ENCODE assay signal across 27 cellular contexts in the genomic region with DNA sequence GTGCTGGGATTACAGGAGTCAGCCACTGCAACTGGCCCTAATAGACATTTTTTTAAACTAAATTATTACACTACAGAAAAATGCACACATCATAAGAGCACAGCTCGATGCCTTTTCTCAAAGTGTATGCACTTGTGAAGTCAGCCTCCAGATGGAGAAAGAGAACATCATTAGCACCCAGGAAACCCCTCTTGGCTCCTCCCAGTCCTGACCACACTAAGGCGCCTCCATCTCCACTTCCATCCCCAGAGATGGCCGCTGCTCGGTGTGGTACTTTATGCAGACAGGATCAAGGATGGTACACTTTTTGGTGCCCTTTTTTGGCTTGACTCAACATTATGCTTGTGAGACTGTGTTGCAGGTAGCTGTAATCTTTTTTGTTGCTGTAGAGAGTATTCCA. TPM values are rescaled to one million over a fixed set of nuclear protein-coding genes. Genes with fewer than 3 reads are reported as not detected.
DNase-seq lines count a peak whose midpoint lies in the region; ATAC-seq, FAIRE-seq and TF ChIP-seq lines count a peak whose summit lies in the region.
"Had no signal": no experiment of that assay in that cellular context is flagged by ENCODE, and none has a peak within 500 bp of the region (broad histone marks: within the 10 kb centered on the region; RNA-seq: fewer than 3 reads in every experiment).

No MANE protein-coding gene starts in this region.

- H3K79me2 ChIP-seq in GM12878 (ENCODE audit: control insufficient read depth, insufficient read depth, low read length), result no peaks in the 10 kb centered on the region

- RAD21 ChIA-PET in GM12878 (lab: Charles Lee; ENCODE audit: unreplicated experiment), result no interaction called here

- no peak overlapping the region for H3K4me3 ChIP-seq in GM12878
- H3K4me3 ChIP-seq in CD8-positive, alpha-beta memory T cell (ENCODE audit: low read length), result no peak overlapping the region
- H3K4me3 ChIP-seq: Peyer's patch had no signal

- no peaks in the 10 kb centered on the region for H3K9me3 ChIP-seq in GM12878 (replicated peaks; ENCODE audit: control insufficient read depth, insufficient read depth, low read length)
- H3K9me3 ChIP-seq in CD8-positive, alpha-beta memory T cell (ENCODE audit: low read length), result no peaks in the 10 kb centered on the region
- H3K9me3 ChIP-seq: Peyer's patch had no signal

- intact Hi-C loops in GM12878 (cut with micrococcal nuclease; ENCODE audit: unreplicated experiment), result no loop called here
- intact Hi-C loops in posterior vena cava (cut with DNase I), result no loop called here

- 73% methylated on average over 4 of the region's 4 CpGs for WGBS in GM12878 (ENCODE audit: insufficient coverage, insufficient replicate concordance, low lambda C conversion rate, missing lambda C conversion rate)

- 0 out of 3 replicates have a peak, but pooled peaks have one; percentile 31 for ATAC-seq in GM12878
- no peak for ATAC-seq in HG03159 (IDR thresholded peaks at IDR 0.05; ENCODE audit: unreplicated experiment)
- ATAC-seq: activated CD4-positive, CD25-positive, alpha-beta regulatory T cell treated with anti-CD3 and anti-CD28 coated beads, Interleukin-2, amount 50 U/mL, for 24 hours; activated naive CD4-positive, alpha-beta T cell treated with anti-CD3 and anti-CD28 coated beads, Interleukin-2, amount 50 U/mL, for 72 hours; activated T-helper 17 cell treated with anti-CD3 and anti-CD28 coated beads, Interleukin-2, amount 50 U/mL, for 72 hours; left lobe of liver; sciatic nerve; stimulated activated naive B cell treated with anti-CD40 and anti-IgM and Interleukin-4, amounts not matched to agents 10 μg/mL and 1 μg/mL and 100 μg/mL, for 72 hours had no signal

- no peaks in the 10 kb centered on the region for H3K36me3 Mint-ChIP-seq in CD8-positive, alpha-beta memory T cell
- H3K36me3 Mint-ChIP-seq: immature natural killer cell; memory B cell; stimulated activated naive B cell treated with anti-CD40 and anti-IgM and Interleukin-4, amounts not matched to agents 10 μg/mL and 1 μg/mL and 100 μg/mL, for 72 hours had no signal

- no peak for TF ChIP-seq EP300 in GM12878 (IDR thresholded peaks at IDR 0.05; ENCODE audit: borderline replicate concordance in 1 of 2, control insufficient read depth in 1 of 2, low read depth in 2 of 2, low read length in 2 of 2)

- CTCF ChIA-PET in GM12878 (lab: Yijun Ruan, JAX), result interaction anchor here (1.5 to 3.7 kb wide), 3 partner anchors 32 to 278 kb away, joined by 4 to 20 read pairs (median 13); no protein-coding TSS in a partner anchor
- CTCF ChIA-PET in CD8-positive, alpha-beta memory T cell (lab: Charles Lee), result interaction anchor here (1.0 to 2.5 kb wide), 2 partner anchors 251 kb away, joined by 3 to 9 read pairs; no protein-coding TSS in a partner anchor

- no peaks in the 10 kb centered on the region for H3K4me1 ChIP-seq in GM12878 (ENCODE audit: control insufficient read depth, insufficient read depth, low read length)
- no peaks in the 10 kb centered on the region for H3K4me1 ChIP-seq in CD8-positive, alpha-beta memory T cell (ENCODE audit: insufficient read depth, low read length)

- SMC1A ChIA-PET in GM12878 (lab: Charles Lee; ENCODE audit: uncharacterized antibody, unreplicated experiment), result interaction anchor here (0.6 kb wide), 1 partner anchor 85 kb away, joined by 3 read pairs; no protein-coding TSS in a partner anchor

- POLR2A ChIA-PET in GM12878 (lab: Charles Lee), result interaction anchor here (0.6 to 0.8 kb wide), 2 partner anchors 168 to 252 kb away, joined by 3 read pairs; no protein-coding TSS in a partner anchor
- POLR2A ChIA-PET in CD8-positive, alpha-beta memory T cell (lab: Charles Lee), result no interaction called here

- DNase-seq in ELR (ENCODE audit: low read depth), result peak; percentile 32
- DNase-seq in Kasumi-1 (lab: John Stamatoyannopoulos, UW), result peak; percentile 19 to 20
- no peak for DNase-seq in GM12878 (ENCODE audit: low read depth, low spot score)
- DNase-seq in posterior vena cava (ENCODE audit: low spot score), result peak; percentile 4
- DNase-seq in dedifferentiated amniotic fluid mesenchymal stem cell (ENCODE audit: extremely low spot score), result no peak
- no peak for DNase-seq in CD8-positive, alpha-beta memory T cell
- DNase-seq: activated CD4-positive, alpha-beta memory T cell treated with anti-CD3 and anti-CD28 coated beads, Interleukin-2, amount 10 ng/mL, durations not matched to agents 7 days and 5 days; caudate nucleus; hypothalamus; immature natural killer cell; KBM-7; NCI-H146; NCI-H2107; Peyer's patch; SIG-M5; stimulated activated naive B cell treated with anti-CD40 and anti-IgM and Interleukin-4, amounts not matched to agents 10 μg/mL and 1 μg/mL and 100 μg/mL, for 72 hours; T-helper 1 cell had no signal

- H3K9me3 Mint-ChIP-seq in CD8-positive, alpha-beta memory T cell, result no peaks in the 10 kb centered on the region
- H3K9me3 Mint-ChIP-seq: activated CD4-positive, alpha-beta memory T cell treated with anti-CD3 and anti-CD28 coated beads, Interleukin-2, amount 10 ng/mL, durations not matched to agents 7 days and 5 days; activated naive CD4-positive, alpha-beta T cell treated with anti-CD3 and anti-CD28 coated beads, Interleukin-2, amount 50 U/mL, for 72 hours; activated T-helper 17 cell treated with anti-CD3 and anti-CD28 coated beads, Interleukin-2, amount 50 U/mL, for 72 hours; immature natural killer cell; memory B cell; neural crest cell; stimulated activated naive B cell treated with anti-CD40 and anti-IgM and Interleukin-4, amounts not matched to agents 10 μg/mL and 1 μg/mL and 100 μg/mL, for 72 hours had no signal

- no peak for TF ChIP-seq RAD21 in GM12878 (IDR thresholded peaks at IDR 0.05; ENCODE audit: insufficient read depth, low read depth, low read length)

- no peaks in the 10 kb centered on the region for H4K20me1 ChIP-seq in GM12878 (ENCODE audit: control insufficient read depth, insufficient read depth)

- BruUV-seq in GM12878 (replicated peaks; lab: Mats Ljungman, UMichigan), result no TSS peak

- H3K36me3 ChIP-seq in GM12878 (ENCODE audit: control insufficient read depth in 2 of 2, insufficient read depth in 2 of 2, low read length in 1 of 2), result peaks cover 0 to 15% of the 10 kb centered on the region in 2 experiments; a peak in 2 of 4 replicates
- H3K36me3 ChIP-seq in CD8-positive, alpha-beta memory T cell (ENCODE audit: insufficient read depth, low read length), result no peaks in the 10 kb centered on the region
- H3K36me3 ChIP-seq: Peyer's patch had no signal

- no peak for FAIRE-seq in GM12878 (lab: Jason Lieb, UNC)
- FAIRE-seq: D721Med had no signal

- TF ChIP-seq CTCF in GM12878 (IDR thresholded peaks at IDR 0.05 in 2 of 3, conservative IDR thresholded peaks at IDR 0.05 in 1 of 3; ENCODE audit: control insufficient read depth in 2 of 3, extremely low read depth in 1 of 3, insufficient read depth in 1 of 3, low read depth in 3 of 3, low read length in 3 of 3), result no peak

- peak overlapping the region in 1 of 8 donors; percentile 47 for H3K27ac Mint-ChIP-seq in CD8-positive, alpha-beta memory T cell
- H3K27ac Mint-ChIP-seq: activated CD4-positive, alpha-beta memory T cell treated with anti-CD3 and anti-CD28 coated beads, Interleukin-2, amount 10 ng/mL, durations not matched to agents 7 days and 5 days; activated naive CD4-positive, alpha-beta T cell treated with anti-CD3 and anti-CD28 coated beads, Interleukin-2, amount 50 U/mL, for 72 hours; activated T-helper 17 cell treated with anti-CD3 and anti-CD28 coated beads, Interleukin-2, amount 50 U/mL, for 72 hours; immature natural killer cell; memory B cell; progenitor cell of endocrine pancreas; stimulated activated naive B cell treated with anti-CD40 and anti-IgM and Interleukin-4, amounts not matched to agents 10 μg/mL and 1 μg/mL and 100 μg/mL, for 72 hours had no signal

- H3K9ac ChIP-seq in GM12878 (ENCODE audit: control insufficient read depth, insufficient read depth, low read length), result no peak overlapping the region

- H3K4me3 Mint-ChIP-seq in CD8-positive, alpha-beta memory T cell, result no peak overlapping the region
- H3K4me3 Mint-ChIP-seq: activated CD4-positive, alpha-beta memory T cell treated with anti-CD3 and anti-CD28 coated beads, Interleukin-2, amount 10 ng/mL, durations not matched to agents 7 days and 5 days; activated T-helper 17 cell treated with anti-CD3 and anti-CD28 coated beads, Interleukin-2, amount 50 U/mL, for 72 hours; immature natural killer cell; memory B cell; neural crest cell; stimulated activated naive B cell treated with anti-CD40 and anti-IgM and Interleukin-4, amounts not matched to agents 10 μg/mL and 1 μg/mL and 100 μg/mL, for 72 hours had no signal

- H3K27me3 Mint-ChIP-seq in CD8-positive, alpha-beta memory T cell, result no peaks in the 10 kb centered on the region
- H3K27me3 Mint-ChIP-seq: activated CD4-positive, alpha-beta memory T cell treated with anti-CD3 and anti-CD28 coated beads, Interleukin-2, amount 10 ng/mL, durations not matched to agents 7 days and 5 days; activated T-helper 17 cell treated with anti-CD3 and anti-CD28 coated beads, Interleukin-2, amount 50 U/mL, for 72 hours; memory B cell; progenitor cell of endocrine pancreas; stimulated activated naive B cell treated with anti-CD40 and anti-IgM and Interleukin-4, amounts not matched to agents 10 μg/mL and 1 μg/mL and 100 μg/mL, for 72 hours had no signal

- no peak for TF ChIP-seq POLR2A in GM12878 (IDR thresholded peaks at IDR 0.05; ENCODE audit: low read depth, low read length)

- no peak overlapping the region for H3K4me2 ChIP-seq in GM12878 (ENCODE audit: control insufficient read depth, insufficient read depth)

- in situ Hi-C loops in GM12878 (cut with MboI), result no loop called here

- no peak overlapping the region for H3K27ac ChIP-seq in GM12878 (ENCODE audit: control insufficient read depth, insufficient read depth)
- no peak overlapping the region for H3K27ac ChIP-seq in CD8-positive, alpha-beta memory T cell (ENCODE audit: low read depth, low read length)
- H3K27ac ChIP-seq: Peyer's patch had no signal

- no peak overlapping the region for H2AFZ ChIP-seq in GM12878 (ENCODE audit: control insufficient read depth, low read depth, low read length)

- peaks cover 3 to 9% (median 4%) of the 10 kb centered on the region in 3 donors for H3K4me1 Mint-ChIP-seq in CD8-positive, alpha-beta memory T cell
- H3K4me1 Mint-ChIP-seq: activated T-helper 17 cell treated with anti-CD3 and anti-CD28 coated beads, Interleukin-2, amount 50 U/mL, for 72 hours; stimulated activated naive B cell treated with anti-CD40 and anti-IgM and Interleukin-4, amounts not matched to agents 10 μg/mL and 1 μg/mL and 100 μg/mL, for 72 hours had no signal

- no peaks in the 10 kb centered on the region for H3K27me3 ChIP-seq in GM12878 (replicated peaks in 1 of 2; ENCODE audit: control insufficient read depth in 2 of 2, insufficient read depth in 2 of 2, low read length in 1 of 2)
- no peaks in the 10 kb centered on the region for H3K27me3 ChIP-seq in CD8-positive, alpha-beta memory T cell (ENCODE audit: insufficient read depth, low read length, poor library complexity, severe bottlenecking)
- H3K27me3 ChIP-seq: Peyer's patch had no signal

RNA-seq across cellular contexts. Expression of gene RRM2, which starts 34.8 kb away (rescaled TPM):
- 77.7 and 79.7 TPM in 2 replicates for total RNA-seq in GM12878 (2013; cell fraction: nucleolus; rRNA removed)
- 146 and 155 TPM in 2 replicates for total RNA-seq in GM12878 (2014; rRNA removed)
- total RNA-seq in GM12878 (2014; rRNA removed; fragmentation: Illumina TruSeq; extraction: Trizol), result 122 and 130 TPM in 2 replicates
- total RNA-seq in GM12878 (2021), result 231 and 270 TPM in 2 replicates
- 84.7 TPM for polyA plus RNA-seq in GM12878 (2011; ENCODE audit: low read depth)
- polyA plus RNA-seq in GM12878 (2011; rRNA removed), result 107 and 115 TPM in 2 replicates
- polyA plus RNA-seq in GM12878 (2011; cell fraction: cytosol; rRNA removed), result 65.3 and 137 TPM in 2 replicates
- polyA plus RNA-seq in GM12878 (2011; cell fraction: nucleus; rRNA removed), result 94.8 and 222 TPM in 2 replicates
- polyA plus RNA-seq in GM12878 (2012), result 116 and 143 TPM in 2 replicates
- 163 and 186 TPM in 2 replicates for polyA plus RNA-seq in GM12878 (2014; fragmentation: Illumina TruSeq; extraction: Trizol)
- polyA plus RNA-seq in GM12878 (2014; fragmentation: Nextera tagmentation; extraction: Ambion mirVana), result 10 to 100 TPM; 54.4 to 64.5 TPM
- 196 and 232 TPM in 2 replicates for polyA plus RNA-seq in GM12878 (2014; rRNA removed)
- polyA plus RNA-seq in GM12878 (2016; fragmentation: Nextera tagmentation; extraction: Ambion mirVana), result 100 to 1,000 TPM; 768 to 771 TPM
- 92.5 and 95.8 TPM in 2 replicates for polyA minus RNA-seq in GM12878 (2011; rRNA and poly(A)+ RNA removed)
- polyA minus RNA-seq in GM12878 (2011; cell fraction: cytosol; rRNA and poly(A)+ RNA removed), result 91.1 and 93.3 TPM in 2 replicates
- polyA minus RNA-seq in GM12878 (2011; cell fraction: nucleus; rRNA and poly(A)+ RNA removed), result 97.6 and 221 TPM in 2 replicates
- 1 to 10 TPM in 1 of 2 donors, under 1 TPM in 1; 0.67 to 1.5 TPM for total RNA-seq in posterior vena cava
- total RNA-seq in CD8-positive, alpha-beta memory T cell, result 100 to 1,000 TPM; 425 to 427 TPM
- polyA plus RNA-seq in CD8-positive, alpha-beta memory T cell, result 1.4 TPM

Comparison
In these comparisons a context has a peak if more than half of its experiments do, and no peak if none do; other contexts are left out.
1. DNase-seq: peak in ELR (single experiment), Kasumi-1 (2 of 2) and posterior vena cava (single experiment); none in GM12878 (single experiment), dedifferentiated amniotic fluid mesenchymal stem cell (single experiment) and CD8-positive, alpha-beta memory T cell (0 of 5).
2. RNA of gene RRM2, which starts 34.8 kb away (total RNA-seq): 425 to 427 TPM in CD8-positive, alpha-beta memory T cell and 77.7 to 270 TPM in GM12878; 0.67 to 1.5 TPM in posterior vena cava; every median in the first group is over 10 times any median in the second.